In genomic region chr3:185503467-185503975, GRCh38 we compare ENCODE assay signal across 1 cellular context.
TF ChIP-seq lines count a peak whose summit lies in the region.

No MANE protein-coding gene starts in this region.

TF ChIP-seq in HepG2, 621 proteins besides CTCF, POLR2A, EP300 and RAD21:
- TF ChIP-seq FOXC1 (CRISPR knock-in tag; IDR thresholded peaks at IDR 0.05; ENCODE audit: borderline replicate concordance) (0 out of 2 replicates have a peak, but pooled peaks have one; percentile 33), ZNF776 (CRISPR knock-in tag; IDR thresholded peaks at IDR 0.05) (no peak), ZNF644 (CRISPR knock-in tag; IDR thresholded peaks at IDR 0.05; ENCODE audit: low read depth) (peak; percentile 20; the same call in 1 of the 2 replicates)
